ENCODE assay signal across 24 cellular contexts in the genomic region with DNA sequence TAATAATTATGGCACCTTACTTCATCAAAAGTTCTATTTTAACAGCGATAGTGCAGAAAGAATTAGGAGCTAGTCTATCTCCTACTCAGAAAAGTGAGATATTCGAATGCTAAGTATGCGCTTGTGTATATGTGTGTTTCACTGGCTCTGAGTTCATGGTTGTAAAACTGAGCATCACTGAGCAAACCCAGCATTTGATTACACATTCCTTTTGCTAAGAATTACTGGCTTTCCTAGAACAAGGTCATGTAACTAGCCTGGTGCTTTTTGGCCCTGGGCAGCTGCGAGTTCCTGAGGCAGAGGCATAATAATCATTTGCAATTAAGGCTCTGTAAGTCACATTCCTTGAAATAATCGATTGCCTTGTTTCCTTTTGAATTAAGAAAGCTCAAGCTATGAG.
"Had no signal": no experiment of that assay in that cellular context is flagged by ENCODE, and none has a peak within 500 bp of the region (broad histone marks: within the 10 kb centered on the region; RNA-seq: fewer than 3 reads in every experiment).

No MANE protein-coding gene starts in this region.

- H3K36me3 ChIP-seq: ovary, right lobe of liver, transverse colon, uterus had no signal

- H3K4me3 Mint-ChIP-seq: memory B cell; natural killer cell; stimulated activated naive CD8-positive, alpha-beta T cell treated with anti-CD3 and anti-CD28 coated beads, Interleukin-15, amount 100 ng/mL, for 72 hours had no signal

- DNase-seq: dermis blood vessel endothelial cell; effector memory CD4-positive, alpha-beta T cell; heart left ventricle; hippocampal formation; left cardiac atrium; natural killer cell; occipital lobe; ovary; right lobe of liver; small intestine; stimulated activated CD4-positive, alpha-beta T cell treated with anti-CD3 and anti-CD28 coated beads, Interleukin-12 subunit alpha, Interleukin-12 subunit beta, amount 100 ng/mL, for 4 hours; stimulated activated CD4-positive, alpha-beta T cell treated with anti-CD3 and anti-CD28 coated beads, Interleukin-1b, Interleukin-23, amount 100 ng/mL, for 48 hours; stimulated activated CD4-positive, alpha-beta T cell treated with anti-CD3 and anti-CD28 coated beads, Interleukin-4, amount 100 ng/mL, for 1 hour; stimulated activated CD8-positive, alpha-beta memory T cell treated with anti-CD3 and anti-CD28 coated beads, Interleukin-4, amount 100 ng/mL, for 48 hours; stimulated activated naive CD4-positive, alpha-beta T cell; stimulated activated naive CD8-positive, alpha-beta T cell treated with anti-CD3 and anti-CD28 coated beads, Interleukin-15, amount 100 ng/mL, for 72 hours; transverse colon; upper lobe of right lung; uterus had no signal

- H3K4me3 ChIP-seq: coronary artery, esophagus muscularis mucosa, heart left ventricle, lung, ovary, right lobe of liver, suprapubic skin, transverse colon, upper lobe of right lung, uterus had no signal

- H3K4me1 ChIP-seq: suprapubic skin, upper lobe of right lung, uterus had no signal

- ATAC-seq: heart left ventricle; left cardiac atrium; natural killer cell; right lobe of liver; stimulated activated naive CD8-positive, alpha-beta T cell treated with anti-CD3 and anti-CD28 coated beads, Interleukin-15, amount 100 ng/mL, for 72 hours; upper lobe of right lung had no signal

- H3K27ac ChIP-seq: coronary artery, esophagus muscularis mucosa, heart left ventricle, ovary, right lobe of liver, suprapubic skin, upper lobe of right lung, uterus had no signal

- H3K9me3 Mint-ChIP-seq: memory B cell; natural killer cell; stimulated activated naive CD8-positive, alpha-beta T cell treated with anti-CD3 and anti-CD28 coated beads, Interleukin-15, amount 100 ng/mL, for 72 hours had no signal

- H3K4me1 Mint-ChIP-seq: natural killer cell; stimulated activated naive CD8-positive, alpha-beta T cell treated with anti-CD3 and anti-CD28 coated beads, Interleukin-15, amount 100 ng/mL, for 72 hours had no signal

- H3K9me3 ChIP-seq: esophagus muscularis mucosa, ovary, right lobe of liver, suprapubic skin, transverse colon, upper lobe of right lung, uterus had no signal

- H3K27ac Mint-ChIP-seq: memory B cell, natural killer cell had no signal

- H3K27me3 Mint-ChIP-seq: memory B cell; stimulated activated naive CD8-positive, alpha-beta T cell treated with anti-CD3 and anti-CD28 coated beads, Interleukin-15, amount 100 ng/mL, for 72 hours had no signal

- H3K27me3 ChIP-seq: esophagus muscularis mucosa, heart left ventricle, ovary, right lobe of liver, suprapubic skin, transverse colon, upper lobe of right lung, uterus had no signal
